1 cellular context compared by ENCODE assay signal in genomic region chr5:13987843-13988464, GRCh38.
A peak's percentile ranks its signal among the peaks of the same experiment; 100 is the strongest.
TF ChIP-seq lines count a peak whose summit lies in the region.

No MANE protein-coding gene starts in this region.

TF ChIP-seq in HEK293, 187 proteins besides CTCF, POLR2A, EP300 and RAD21 (continued from another document):
- TF ChIP-seq GLIS1 (tag by site-specific recombination; IDR thresholded peaks at IDR 0.05), result no peak
- no peak for TF ChIP-seq ZNF664 (tag by site-specific recombination; IDR thresholded peaks at IDR 0.05)
- peak; percentile 40; the same call in 1 of the 2 replicates for TF ChIP-seq SP7 (tag by site-specific recombination; IDR thresholded peaks at IDR 0.05)
- no peak for TF ChIP-seq ZNF843 (tag by site-specific recombination; IDR thresholded peaks at IDR 0.05)
- TF ChIP-seq MYNN (tag by site-specific recombination; IDR thresholded peaks at IDR 0.05; ENCODE audit: borderline replicate concordance), result peak; percentile 72
- TF ChIP-seq ZNF184 (tag by site-specific recombination; IDR thresholded peaks at IDR 0.05), result no peak
- TF ChIP-seq ZNF26 (tag by site-specific recombination; IDR thresholded peaks at IDR 0.05), result no peak
